1 cellular context compared by ENCODE assay signal in the genomic region with DNA sequence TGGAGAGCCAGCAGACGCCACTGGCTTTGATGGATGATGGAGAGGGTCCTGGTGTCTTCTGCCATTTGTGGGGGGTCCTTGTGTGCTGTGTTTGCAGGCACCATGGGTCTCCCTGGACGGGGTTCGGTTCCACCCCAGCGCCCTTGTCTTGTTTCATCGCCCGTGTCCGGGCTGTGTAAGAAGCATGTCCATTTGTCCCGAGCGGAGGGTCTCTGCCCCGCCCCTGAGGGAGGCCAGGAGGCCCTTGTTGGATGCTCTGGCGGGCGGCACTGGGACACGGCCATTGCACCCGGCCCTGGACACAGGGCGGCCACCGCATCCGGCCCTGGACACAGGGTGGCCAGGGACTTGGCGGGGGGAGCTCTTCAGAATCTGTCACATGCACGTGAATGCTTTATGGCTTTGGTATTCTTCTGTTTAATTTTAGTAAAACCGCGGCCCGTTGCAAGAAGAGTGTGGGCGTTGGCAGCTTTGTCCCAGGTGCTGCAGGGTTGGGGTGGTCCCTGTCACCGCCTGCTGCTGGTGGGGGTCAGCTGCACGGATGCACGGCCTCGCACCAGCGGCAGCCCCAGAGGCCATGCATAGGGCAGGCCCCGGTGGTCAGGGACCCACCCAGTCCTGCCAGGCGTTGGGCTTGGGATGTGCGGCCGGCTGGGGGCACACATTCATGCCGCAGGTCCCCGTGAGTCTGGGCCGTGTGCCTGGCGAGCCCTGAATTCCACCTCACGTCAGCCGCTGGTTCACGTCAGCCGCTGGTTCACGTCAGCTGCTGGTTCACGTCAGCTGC.
TF ChIP-seq lines count a peak whose summit lies in the region.

No MANE protein-coding gene starts in this region.

TF ChIP-seq in K562, 482 proteins besides CTCF, POLR2A, EP300 and RAD21 (continued from another document):
- TF ChIP-seq HDAC1 (IDR thresholded peaks at IDR 0.05) (no peak), BMI1 (IDR thresholded peaks at IDR 0.05; ENCODE audit: low read length) (no peak), NR2C1 (IDR thresholded peaks at IDR 0.05) (no peak), NR2C1 (tag; IDR thresholded peaks at IDR 0.05) (no peak), SAP30 (IDR thresholded peaks at IDR 0.05; ENCODE audit: borderline replicate concordance, insufficient read depth, low read depth, low read length, poor library complexity, severe bottlenecking) (no peak)
